Comparison of ENCODE assay signal across 10 cellular contexts in genomic region chr1:223244366-223245103, GRCh38.
DNase-seq lines count a peak whose midpoint lies in the region; ATAC-seq and TF ChIP-seq lines count a peak whose summit lies in the region.
"Had no signal": no experiment of that assay in that cellular context is flagged by ENCODE, and none has a peak within 500 bp of the region (broad histone marks: within the 10 kb centered on the region; RNA-seq: fewer than 3 reads in every experiment).

No MANE protein-coding gene starts in this region.

- no peak for TF ChIP-seq CTCF in endothelial cell (IDR thresholded peaks at IDR 0.05; ENCODE audit: unreplicated experiment)

- no peaks in the 10 kb centered on the region for H3K36me3 Mint-ChIP-seq in central memory CD8-positive, alpha-beta T cell (ENCODE audit: insufficient read depth)
- H3K36me3 Mint-ChIP-seq in endothelial cell (ENCODE audit: low read depth, unreplicated experiment) = peaks cover 8% of the 10 kb centered on the region
- H3K36me3 Mint-ChIP-seq: memory B cell had no signal

- no peaks in the 10 kb centered on the region for H3K9me3 Mint-ChIP-seq in central memory CD8-positive, alpha-beta T cell
- no peaks in the 10 kb centered on the region for H3K9me3 Mint-ChIP-seq in endothelial cell (ENCODE audit: unreplicated experiment)
- H3K9me3 Mint-ChIP-seq: activated B cell treated with CpG ODN at 0.5 μM for 24 hours, memory B cell had no signal

- H3K4me3 Mint-ChIP-seq in central memory CD8-positive, alpha-beta T cell = no peak overlapping the region
- no peak overlapping the region for H3K4me3 Mint-ChIP-seq in endothelial cell (ENCODE audit: unreplicated experiment)
- H3K4me3 Mint-ChIP-seq: activated B cell treated with CpG ODN at 0.5 μM for 24 hours, memory B cell had no signal

- peak; percentile 28 for DNase-seq in stimulated activated CD4-positive, alpha-beta T cell treated with anti-CD3 and anti-CD28 coated beads, Interleukin-15, amount 100 ng/mL, for 24 hours
- DNase-seq in stimulated activated CD4-positive, alpha-beta T cell treated with anti-CD3 and anti-CD28 coated beads, Interleukin-2, amount 100 ng/mL, for 48 hours = no peak
- DNase-seq in central memory CD8-positive, alpha-beta T cell (ENCODE audit: low spot score in 2 of 2) = no peak
- DNase-seq in ureter (ENCODE audit: low spot score) (peak; percentile 4), endothelial cell (ENCODE audit: low spot score) (no peak), cerebellar nuclear complex (lab: John Stamatoyannopoulos, UW) (no peak), GM19238 (ENCODE audit: insufficient read length, low spot score) (no peak)
- DNase-seq: activated B cell treated with CpG ODN at 0.5 μM for 24 hours had no signal

- peak; percentile 42 for ATAC-seq in HG03521 (IDR thresholded peaks at IDR 0.05; ENCODE audit: unreplicated experiment)
- peak; percentile 33 for ATAC-seq in central memory CD8-positive, alpha-beta T cell (replicated peaks; ENCODE audit: extremely low read depth, poor library complexity, severe bottlenecking)

- peaks cover 31% of the 10 kb centered on the region for H3K27me3 Mint-ChIP-seq in central memory CD8-positive, alpha-beta T cell
- peaks cover 2% of the 10 kb centered on the region for H3K27me3 Mint-ChIP-seq in endothelial cell (ENCODE audit: unreplicated experiment)

- H3K4me1 Mint-ChIP-seq in central memory CD8-positive, alpha-beta T cell = peaks cover 12% of the 10 kb centered on the region
- peaks cover 37% of the 10 kb centered on the region for H3K4me1 Mint-ChIP-seq in endothelial cell (ENCODE audit: unreplicated experiment)
- H3K4me1 Mint-ChIP-seq: activated B cell treated with CpG ODN at 0.5 μM for 24 hours, memory B cell had no signal

- peak overlapping the region; percentile 11 for H3K27ac Mint-ChIP-seq in central memory CD8-positive, alpha-beta T cell (ENCODE audit: low read depth)
- no peak overlapping the region for H3K27ac Mint-ChIP-seq in endothelial cell (ENCODE audit: unreplicated experiment)
- H3K27ac Mint-ChIP-seq: activated B cell treated with CpG ODN at 0.5 μM for 24 hours, memory B cell had no signal

Comparison
In these comparisons a context has a peak if more than half of its experiments do, and no peak if none do; other contexts are left out.
1. DNase-seq: peak in stimulated activated CD4-positive, alpha-beta T cell treated with anti-CD3 and anti-CD28 coated beads, Interleukin-15, amount 100 ng/mL, for 24 hours (single experiment) and ureter (single experiment); none in stimulated activated CD4-positive, alpha-beta T cell treated with anti-CD3 and anti-CD28 coated beads, Interleukin-2, amount 100 ng/mL, for 48 hours (0 of 2), central memory CD8-positive, alpha-beta T cell (0 of 2), endothelial cell (single experiment), cerebellar nuclear complex (0 of 2) and GM19238 (single experiment).